ENCODE assay signal across 1 cellular context in genomic region chr11:206516-207212, GRCh38.
TF ChIP-seq lines count a peak whose summit lies in the region.

No MANE protein-coding gene starts in this region.

TF ChIP-seq in WTC11, 78 proteins besides CTCF, POLR2A, EP300 and RAD21 (continued from another document):
- TF ChIP-seq TEAD1 (CRISPR knock-in tag; IDR thresholded peaks at IDR 0.05), result no peak
- no peak for TF ChIP-seq JUN (CRISPR knock-in tag; IDR thresholded peaks at IDR 0.05)
- TF ChIP-seq ZBTB43 (CRISPR knock-in tag; IDR thresholded peaks at IDR 0.05), result no peak
- no peak for TF ChIP-seq RORB (CRISPR knock-in tag; IDR thresholded peaks at IDR 0.05)
- no peak; the same call in 1 of the 2 replicates for TF ChIP-seq FOXP1 (CRISPR knock-in tag; IDR thresholded peaks at IDR 0.05; ENCODE audit: borderline replicate concordance)
